ENCODE assay signal across 1 cellular context in the genomic region with DNA sequence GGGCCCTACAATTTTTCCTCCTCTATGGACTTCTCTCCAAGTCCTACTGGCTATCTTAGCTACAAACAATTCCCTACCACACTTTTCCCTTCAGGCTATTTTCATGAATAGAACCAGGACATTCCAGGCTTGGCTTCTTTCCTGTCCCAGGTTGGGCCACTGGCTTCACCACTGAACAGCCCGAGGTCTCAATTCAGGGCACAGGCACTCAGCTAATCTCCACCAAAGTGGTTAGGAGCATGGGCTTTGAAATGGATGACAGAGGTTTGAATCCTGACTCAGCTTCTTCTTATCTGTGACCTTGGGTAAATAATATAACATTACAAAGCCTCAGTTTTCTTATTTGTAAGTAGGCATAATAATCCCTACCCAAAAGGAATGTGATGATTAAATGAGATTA.
TF ChIP-seq lines count a peak whose summit lies in the region.

No MANE protein-coding gene starts in this region.

TF ChIP-seq in HepG2, 621 proteins besides CTCF, POLR2A, EP300 and RAD21:
- TF ChIP-seq, protein P1, sequence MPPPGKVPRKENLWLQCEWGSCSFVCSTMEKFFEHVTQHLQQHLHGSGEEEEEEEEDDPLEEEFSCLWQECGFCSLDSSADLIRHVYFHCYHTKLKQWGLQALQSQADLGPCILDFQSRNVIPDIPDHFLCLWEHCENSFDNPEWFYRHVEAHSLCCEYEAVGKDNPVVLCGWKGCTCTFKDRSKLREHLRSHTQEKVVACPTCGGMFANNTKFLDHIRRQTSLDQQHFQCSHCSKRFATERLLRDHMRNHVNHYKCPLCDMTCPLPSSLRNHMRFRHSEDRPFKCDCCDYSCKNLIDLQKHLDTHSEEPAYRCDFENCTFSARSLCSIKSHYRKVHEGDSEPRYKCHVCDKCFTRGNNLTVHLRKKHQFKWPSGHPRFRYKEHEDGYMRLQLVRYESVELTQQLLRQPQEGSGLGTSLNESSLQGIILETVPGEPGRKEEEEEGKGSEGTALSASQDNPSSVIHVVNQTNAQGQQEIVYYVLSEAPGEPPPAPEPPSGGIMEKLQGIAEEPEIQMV (CRISPR knock-in tag; IDR thresholded peaks at IDR 0.05; ENCODE audit: low read depth), result no peak
- no peak for TF ChIP-seq ZSCAN21 (CRISPR knock-in tag; IDR thresholded peaks at IDR 0.05; ENCODE audit: borderline replicate concordance)
- TF ChIP-seq ZMAT5 (CRISPR knock-in tag; IDR thresholded peaks at IDR 0.05; ENCODE audit: borderline replicate concordance, low read depth), result no peak
- TF ChIP-seq ZHX1 (CRISPR knock-in tag; IDR thresholded peaks at IDR 0.05; ENCODE audit: low read depth), result no peak
- no peak for TF ChIP-seq HNF4G (IDR thresholded peaks at IDR 0.05; ENCODE audit: borderline replicate concordance, low read depth, low read length)
- 0 out of 2 replicates have a peak, but pooled peaks have one; percentile 7 for TF ChIP-seq HNF4G (CRISPR knock-in tag; IDR thresholded peaks at IDR 0.05; ENCODE audit: borderline replicate concordance, low read depth)
- TF ChIP-seq ZNF569 (CRISPR knock-in tag; IDR thresholded peaks at IDR 0.05; ENCODE audit: borderline replicate concordance), result no peak
- TF ChIP-seq ZNF614 (CRISPR knock-in tag; IDR thresholded peaks at IDR 0.05; ENCODE audit: borderline replicate concordance), result peak; percentile 2; the same call in 1 of the 2 replicates
- no peak for TF ChIP-seq ISL2 (CRISPR knock-in tag; IDR thresholded peaks at IDR 0.05)
- TF ChIP-seq ZNF274 (CRISPR knock-in tag; IDR thresholded peaks at IDR 0.05), result no peak
- no peak for TF ChIP-seq HOMEZ (CRISPR knock-in tag; IDR thresholded peaks at IDR 0.05; ENCODE audit: low read depth)
- no peak for TF ChIP-seq ZNF782 (CRISPR knock-in tag; IDR thresholded peaks at IDR 0.05; ENCODE audit: borderline replicate concordance)
- TF ChIP-seq SKIL (CRISPR knock-in tag; IDR thresholded peaks at IDR 0.05; ENCODE audit: borderline replicate concordance), result no peak
- TF ChIP-seq SIN3A (IDR thresholded peaks at IDR 0.05; ENCODE audit: borderline replicate concordance, low read depth, low read length), result no peak
- TF ChIP-seq MAFK (conservative IDR thresholded peaks at IDR 0.05 in 1 of 2, IDR thresholded peaks at IDR 0.05 in 1 of 2; ENCODE audit: low read length in 2 of 2), result peak; percentile 41 to 56; a peak in 3 of 4 replicates
- TF ChIP-seq, protein P2, sequence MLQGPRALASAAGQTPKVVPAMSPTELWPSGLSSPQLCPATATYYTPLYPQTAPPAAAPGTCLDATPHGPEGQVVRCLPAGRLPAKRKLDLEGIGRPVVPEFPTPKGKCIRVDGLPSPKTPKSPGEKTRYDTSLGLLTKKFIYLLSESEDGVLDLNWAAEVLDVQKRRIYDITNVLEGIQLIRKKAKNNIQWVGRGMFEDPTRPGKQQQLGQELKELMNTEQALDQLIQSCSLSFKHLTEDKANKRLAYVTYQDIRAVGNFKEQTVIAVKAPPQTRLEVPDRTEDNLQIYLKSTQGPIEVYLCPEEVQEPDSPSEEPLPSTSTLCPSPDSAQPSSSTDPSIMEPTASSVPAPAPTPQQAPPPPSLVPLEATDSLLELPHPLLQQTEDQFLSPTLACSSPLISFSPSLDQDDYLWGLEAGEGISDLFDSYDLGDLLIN (CRISPR knock-in tag; IDR thresholded peaks at IDR 0.05; ENCODE audit: borderline replicate concordance), result no peak
- 0 out of 2 replicates have a peak, but pooled peaks have one; percentile 14 for TF ChIP-seq ZFX (CRISPR knock-in tag; IDR thresholded peaks at IDR 0.05; ENCODE audit: low read depth)
- no peak for TF ChIP-seq MIXL1 (CRISPR knock-in tag; IDR thresholded peaks at IDR 0.05)
- no peak for TF ChIP-seq KDM5B (CRISPR knock-in tag; IDR thresholded peaks at IDR 0.05; ENCODE audit: borderline replicate concordance)
- no peak for TF ChIP-seq ZFP82 (CRISPR knock-in tag; IDR thresholded peaks at IDR 0.05; ENCODE audit: borderline replicate concordance)
- no peak for TF ChIP-seq TCF7L2 (IDR thresholded peaks at IDR 0.05; ENCODE audit: low read depth, low read length)
- TF ChIP-seq NR2F1 (CRISPR knock-in tag; IDR thresholded peaks at IDR 0.05), result no peak
- peak; percentile 31; the same call in 1 of the 2 replicates for TF ChIP-seq MAFF (IDR thresholded peaks at IDR 0.05; ENCODE audit: low read depth, low read length)
- no peak for TF ChIP-seq RXRB (CRISPR knock-in tag; IDR thresholded peaks at IDR 0.05; ENCODE audit: borderline replicate concordance)
TF ChIP-seq in HepG2: peak in this region for 5.
